Comparison of ENCODE assay signal across 8 cellular contexts in genomic region chr3:154758109-154758868, GRCh38.
DNase-seq lines count a peak whose midpoint lies in the region; ATAC-seq, FAIRE-seq and TF ChIP-seq lines count a peak whose summit lies in the region.

No MANE protein-coding gene starts in this region.

- in situ Hi-C loops in transverse colon (cut with MboI; ENCODE audit: low pct_ligation_motif_present in 1 of 4, low pct_unique_long_range_greater_than_20kb in 1 of 4, low sequenced_read_pairs in 3 of 4): loop anchor here (10.0 to 25.0 kb wide), 3 partner anchors 554 to 954 kb away; no protein-coding TSS in a partner anchor

- H4K5ac ChIP-seq in H9 (ENCODE audit: insufficient read length, low read depth, low read length): no peak overlapping the region

- ATAC-seq in A549 (peak; percentile 75 to 82; a peak in 5 of 6 replicates), PC-3 (peak; percentile 68)

- H3F3A ChIP-seq in PC-3 (ENCODE audit: low read length, unreplicated experiment): no peaks in the 10 kb centered on the region

- no peak overlapping the region for H2AK5ac ChIP-seq in H9 (ENCODE audit: insufficient read length, low read length)

- H3K9ac ChIP-seq in H9 (ENCODE audit: extremely low read depth, insufficient read length, low read length) (no peak overlapping the region), PC-3 (ENCODE audit: low read length) (no peak overlapping the region)

- no peaks in the 10 kb centered on the region; a peak in 1 of 5 replicates for H3K9me3 Mint-ChIP-seq in H9

- no peaks in the 10 kb centered on the region for H3K36me3 Mint-ChIP-seq in H9 (ENCODE audit: insufficient read depth in 1 of 3, low read depth in 3 of 3)

- POLR2A ChIA-PET in A549 (lab: Yijun Ruan, JAX): interaction anchor here (0.5 to 0.6 kb wide), 2 partner anchors 367 to 564 kb away, joined by 4 to 6 read pairs; no protein-coding TSS in a partner anchor
- POLR2A ChIA-PET in PC-3 (lab: Charles Lee; ENCODE audit: unreplicated experiment): interaction anchor here (0.7 kb wide), 1 partner anchor 321 kb away, joined by 4 read pairs; no protein-coding TSS in a partner anchor

- H2AFZ ChIP-seq in H9 (ENCODE audit: low read length) (no peak overlapping the region), PC-3 (ENCODE audit: low read length) (peak overlapping the region; percentile 31)

- no peak overlapping the region for H4K91ac ChIP-seq in H9 (ENCODE audit: insufficient read length, low read depth, low read length)

- WGBS in A549 (ENCODE audit: missing lambda C conversion rate): 5% methylated on average over 5 of the region's 5 CpGs
- no CpG with 5 or more reads among the region's 5 CpGs for WGBS in H9 (ENCODE audit: extremely low coverage, insufficient read length, low lambda C conversion rate)
- WGBS in transverse colon (ENCODE audit: low coverage in 1 of 2), 2 donors: 12 to 14% methylated on average over 5 of the region's 5 CpGs

- intact Hi-C loops in PC-3 (cut with micrococcal nuclease): loop anchor here (1.0 to 10.0 kb wide), 4 partner anchors 93 to 565 kb away; no protein-coding TSS in a partner anchor
- intact Hi-C loops in transverse colon (cut with DNase I; ENCODE audit: low total_unique reads): no loop called here
- intact Hi-C loops in vagina (cut with DNase I): no loop called here

- no peaks in the 10 kb centered on the region for H3K4me1 ChIP-seq in A549
- no peaks in the 10 kb centered on the region for H3K4me1 ChIP-seq in H9 (ENCODE audit: insufficient read depth, low read length)
- H3K4me1 ChIP-seq in PC-3 (ENCODE audit: insufficient read depth, low read length): no peaks in the 10 kb centered on the region
- no peaks in the 10 kb centered on the region for H3K4me1 ChIP-seq in transverse colon
- no peaks in the 10 kb centered on the region for H3K4me1 ChIP-seq in vagina

- no peak for FAIRE-seq in A549 (lab: Jason Lieb, UNC)

- no peak overlapping the region for H4K8ac ChIP-seq in H9 (replicated peaks; ENCODE audit: insufficient read length, low read depth, low read length)

- H3K4ac ChIP-seq in H9 (ENCODE audit: low read depth, low read length): no peak overlapping the region

- no peak overlapping the region for H3K14ac ChIP-seq in H9 (ENCODE audit: insufficient read depth, low read length)

- no peaks in the 10 kb centered on the region for H3K79me1 ChIP-seq in H9 (ENCODE audit: insufficient read depth, low read depth, low read length, poor library complexity, severe bottlenecking)

- H3K56ac ChIP-seq in H9 (ENCODE audit: insufficient read length, low read depth, low read length): no peak overlapping the region

- H3K4me2 ChIP-seq in A549: peak overlapping the region; percentile 71
- no peak overlapping the region for H3K4me2 ChIP-seq in H9 (ENCODE audit: insufficient read depth, insufficient read length, low read length)
- peak overlapping the region; percentile 39 for H3K4me2 ChIP-seq in PC-3 (ENCODE audit: low read length)

- no peak overlapping the region for H3K27ac Mint-ChIP-seq in H9

- H3K23ac ChIP-seq in H9 (ENCODE audit: insufficient read length, low read depth, low read length): no peak overlapping the region

- no peak overlapping the region for H2BK5ac ChIP-seq in H9 (ENCODE audit: insufficient read length, low read length)

- DNase-seq in A549 (ENCODE audit: low read depth in 1 of 2, low spot score in 1 of 2) (peak; percentile 4 to 25), H9 (no peak), PC-3 (peak; percentile 65), fibroblast of the conjunctiva (ENCODE audit: low read depth) (peak; percentile 47), transverse colon (no peak), vagina (ENCODE audit: extremely low spot score in 2 of 2) (no peak), SK-N-DZ (ENCODE audit: low spot score) (no peak)
- DNase-seq in activated T-cell treated with anti-CD3 and anti-CD28 coated beads, Interleukin-2, amount 50 U/mL, for 48 hours: no peak

- peak; percentile 48 to 60 for TF ChIP-seq RAD21 in A549 (conservative IDR thresholded peaks at IDR 0.05 in 1 of 2, IDR thresholded peaks at IDR 0.05 in 1 of 2)

- H3K4me3 ChIP-seq in A549: peak overlapping the region; percentile 38; the same call in 2 of the 3 replicates
- H3K4me3 ChIP-seq in PC-3 (ENCODE audit: low read length): peak overlapping the region; percentile 29; the same call in 1 of the 2 replicates
- no peak overlapping the region for H3K4me3 ChIP-seq in transverse colon
- H3K4me3 ChIP-seq in vagina: no peak overlapping the region

- H3K4me1 Mint-ChIP-seq in H9: no peaks in the 10 kb centered on the region

- no peak overlapping the region for H3K18ac ChIP-seq in H9 (ENCODE audit: insufficient read length, low read depth, low read length)

- no peak for TF ChIP-seq EP300 in A549 (IDR thresholded peaks at IDR 0.05)
- TF ChIP-seq EP300 in transverse colon (IDR thresholded peaks at IDR 0.05; ENCODE audit: low read depth): no peak

- H3K36me3 ChIP-seq in PC-3 (ENCODE audit: low read depth, low read length) (no peaks in the 10 kb centered on the region), transverse colon (no peaks in the 10 kb centered on the region), vagina (no peaks in the 10 kb centered on the region)

- H3T11ph ChIP-seq in H9 (ENCODE audit: low read length): no peak overlapping the region

- no peak overlapping the region for H2BK20ac ChIP-seq in H9 (ENCODE audit: low read depth, low read length, poor library complexity, severe bottlenecking)

- BruUV-seq in PC-3 (replicated peaks; lab: Mats Ljungman, UMichigan): no TSS peak

- CTCF ChIA-PET in A549 (lab: Yijun Ruan, JAX) (interaction anchor here (0.7 to 2.0 kb wide), 7 partner anchors 11 to 565 kb away, joined by 3 to 8 read pairs (median 3); no protein-coding TSS in a partner anchor), PC-3 (lab: Charles Lee) (interaction anchor here (0.6 kb wide), 1 partner anchor 146 kb away, joined by 3 read pairs; no protein-coding TSS in a partner anchor)

- H3K9me3 ChIP-seq in A549 (no peaks in the 10 kb centered on the region), H9 (ENCODE audit: control insufficient read depth, low read depth, low read length) (no peaks in the 10 kb centered on the region), PC-3 (ENCODE audit: low read length) (no peaks in the 10 kb centered on the region), transverse colon (no peaks in the 10 kb centered on the region), vagina (no peaks in the 10 kb centered on the region)

- no peaks in the 10 kb centered on the region for H3K9me2 ChIP-seq in PC-3 (replicated peaks; ENCODE audit: low read length)

- no peak overlapping the region for H2BK120ac ChIP-seq in H9 (ENCODE audit: low read depth, low read length, poor library complexity, severe bottlenecking)

- no peak for TF ChIP-seq POLR2A in A549 (IDR thresholded peaks at IDR 0.05; ENCODE audit: low read length)
- TF ChIP-seq POLR2A in transverse colon (IDR thresholded peaks at IDR 0.05): no peak
- no peak for TF ChIP-seq POLR2A in vagina (IDR thresholded peaks at IDR 0.05)

- no peak overlapping the region for H2BK12ac ChIP-seq in H9 (ENCODE audit: insufficient read length, low read depth, low read length)

- H4K20me1 ChIP-seq in H9 (ENCODE audit: control insufficient read depth, insufficient read depth, insufficient read length) (no peaks in the 10 kb centered on the region), PC-3 (ENCODE audit: low read length) (no peaks in the 10 kb centered on the region)

- H3K27ac ChIP-seq in A549 (no peak overlapping the region), H9 (ENCODE audit: insufficient read length, low read depth, low read length) (no peak overlapping the region), PC-3 (ENCODE audit: low read length) (no peak overlapping the region), transverse colon (no peak overlapping the region), vagina (no peak overlapping the region)

- H3K79me2 ChIP-seq in H9 (ENCODE audit: insufficient read depth, low read length) (no peaks in the 10 kb centered on the region), PC-3 (ENCODE audit: low read length) (no peaks in the 10 kb centered on the region)

- H3K4me3 Mint-ChIP-seq in H9: no peak overlapping the region

- H3K27me3 ChIP-seq in H9 (ENCODE audit: insufficient read depth, low read length) (no peaks in the 10 kb centered on the region), PC-3 (ENCODE audit: low read length) (no peaks in the 10 kb centered on the region), transverse colon (no peaks in the 10 kb centered on the region), vagina (no peaks in the 10 kb centered on the region)

- H3K23me2 ChIP-seq in H9 (ENCODE audit: insufficient read length, low read depth, low read length, poor library complexity, severe bottlenecking): no peaks in the 10 kb centered on the region

- H3K27me3 Mint-ChIP-seq in H9 (ENCODE audit: low read depth): no peaks in the 10 kb centered on the region

- no peak overlapping the region for H2BK15ac ChIP-seq in H9 (ENCODE audit: low read depth, low read length)

- peak; percentile 53 for TF ChIP-seq CTCF in A549 (IDR thresholded peaks at IDR 0.05)
- TF ChIP-seq CTCF in H9 (conservative IDR thresholded peaks at IDR 0.05): peak; percentile 46; the same call in 2 of the 3 replicates
- TF ChIP-seq CTCF in PC-3 (conservative IDR thresholded peaks at IDR 0.05; ENCODE audit: low read depth, low read length): peak; percentile 78
- peak in 4 of 5 experiments; percentile 21 to 50 (median 38) for TF ChIP-seq CTCF in transverse colon (IDR thresholded peaks at IDR 0.05)
- TF ChIP-seq CTCF in vagina (IDR thresholded peaks at IDR 0.05): no peak

TF ChIP-seq in A549, 52 proteins besides CTCF, POLR2A, EP300 and RAD21:
- no peak for TF ChIP-seq NFE2L2 (conservative IDR thresholded peaks at IDR 0.05; ENCODE audit: low read length)
- TF ChIP-seq NPAS2 (CRISPR knock-in tag; IDR thresholded peaks at IDR 0.05; ENCODE audit: borderline replicate concordance): no peak
- TF ChIP-seq SMC3 (IDR thresholded peaks at IDR 0.05): peak; percentile 21; the same call in 2 of the 3 replicates
- TF ChIP-seq, protein P1, sequence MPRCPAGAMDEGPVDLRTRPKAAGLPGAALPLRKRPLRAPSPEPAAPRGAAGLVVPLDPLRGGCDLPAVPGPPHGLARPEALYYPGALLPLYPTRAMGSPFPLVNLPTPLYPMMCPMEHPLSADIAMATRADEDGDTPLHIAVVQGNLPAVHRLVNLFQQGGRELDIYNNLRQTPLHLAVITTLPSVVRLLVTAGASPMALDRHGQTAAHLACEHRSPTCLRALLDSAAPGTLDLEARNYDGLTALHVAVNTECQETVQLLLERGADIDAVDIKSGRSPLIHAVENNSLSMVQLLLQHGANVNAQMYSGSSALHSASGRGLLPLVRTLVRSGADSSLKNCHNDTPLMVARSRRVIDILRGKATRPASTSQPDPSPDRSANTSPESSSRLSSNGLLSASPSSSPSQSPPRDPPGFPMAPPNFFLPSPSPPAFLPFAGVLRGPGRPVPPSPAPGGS (IDR thresholded peaks at IDR 0.05): no peak

Comparison
In these comparisons a context has a peak if more than half of its experiments do, and no peak if none do; other contexts are left out.
1. DNase-seq: peak in A549 (2 of 2), PC-3 (single experiment) and fibroblast of the conjunctiva (single experiment); none in H9 (single experiment), transverse colon (single experiment), activated T-cell treated with anti-CD3 and anti-CD28 coated beads, Interleukin-2, amount 50 U/mL, for 48 hours (0 of 2), vagina (0 of 2) and SK-N-DZ (single experiment).
2. H3K4me3 ChIP-seq: peak in A549 (single experiment) and PC-3 (single experiment); none in transverse colon (0 of 4) and vagina (0 of 2).
3. CTCF ChIP-seq: peak in A549 (single experiment), H9 (single experiment), PC-3 (single experiment) and transverse colon (4 of 5); none in vagina (0 of 3).